ENCODE assay signal across 1 cellular context in genomic region chr16:23498863-23499262, GRCh38.
TF ChIP-seq lines count a peak whose summit lies in the region.

No MANE protein-coding gene starts in this region.

TF ChIP-seq in HepG2, 621 proteins besides CTCF, POLR2A, EP300 and RAD21:
- 0 out of 2 replicates have a peak, but pooled peaks have one; percentile 5 for TF ChIP-seq ZNF687 (CRISPR knock-in tag; IDR thresholded peaks at IDR 0.05)
- 0 out of 2 replicates have a peak, but pooled peaks have one; percentile 49 for TF ChIP-seq ZSCAN25 (CRISPR knock-in tag; IDR thresholded peaks at IDR 0.05)
- TF ChIP-seq RARA (CRISPR knock-in tag; IDR thresholded peaks at IDR 0.05): peak; percentile 67
- TF ChIP-seq, protein P1, sequence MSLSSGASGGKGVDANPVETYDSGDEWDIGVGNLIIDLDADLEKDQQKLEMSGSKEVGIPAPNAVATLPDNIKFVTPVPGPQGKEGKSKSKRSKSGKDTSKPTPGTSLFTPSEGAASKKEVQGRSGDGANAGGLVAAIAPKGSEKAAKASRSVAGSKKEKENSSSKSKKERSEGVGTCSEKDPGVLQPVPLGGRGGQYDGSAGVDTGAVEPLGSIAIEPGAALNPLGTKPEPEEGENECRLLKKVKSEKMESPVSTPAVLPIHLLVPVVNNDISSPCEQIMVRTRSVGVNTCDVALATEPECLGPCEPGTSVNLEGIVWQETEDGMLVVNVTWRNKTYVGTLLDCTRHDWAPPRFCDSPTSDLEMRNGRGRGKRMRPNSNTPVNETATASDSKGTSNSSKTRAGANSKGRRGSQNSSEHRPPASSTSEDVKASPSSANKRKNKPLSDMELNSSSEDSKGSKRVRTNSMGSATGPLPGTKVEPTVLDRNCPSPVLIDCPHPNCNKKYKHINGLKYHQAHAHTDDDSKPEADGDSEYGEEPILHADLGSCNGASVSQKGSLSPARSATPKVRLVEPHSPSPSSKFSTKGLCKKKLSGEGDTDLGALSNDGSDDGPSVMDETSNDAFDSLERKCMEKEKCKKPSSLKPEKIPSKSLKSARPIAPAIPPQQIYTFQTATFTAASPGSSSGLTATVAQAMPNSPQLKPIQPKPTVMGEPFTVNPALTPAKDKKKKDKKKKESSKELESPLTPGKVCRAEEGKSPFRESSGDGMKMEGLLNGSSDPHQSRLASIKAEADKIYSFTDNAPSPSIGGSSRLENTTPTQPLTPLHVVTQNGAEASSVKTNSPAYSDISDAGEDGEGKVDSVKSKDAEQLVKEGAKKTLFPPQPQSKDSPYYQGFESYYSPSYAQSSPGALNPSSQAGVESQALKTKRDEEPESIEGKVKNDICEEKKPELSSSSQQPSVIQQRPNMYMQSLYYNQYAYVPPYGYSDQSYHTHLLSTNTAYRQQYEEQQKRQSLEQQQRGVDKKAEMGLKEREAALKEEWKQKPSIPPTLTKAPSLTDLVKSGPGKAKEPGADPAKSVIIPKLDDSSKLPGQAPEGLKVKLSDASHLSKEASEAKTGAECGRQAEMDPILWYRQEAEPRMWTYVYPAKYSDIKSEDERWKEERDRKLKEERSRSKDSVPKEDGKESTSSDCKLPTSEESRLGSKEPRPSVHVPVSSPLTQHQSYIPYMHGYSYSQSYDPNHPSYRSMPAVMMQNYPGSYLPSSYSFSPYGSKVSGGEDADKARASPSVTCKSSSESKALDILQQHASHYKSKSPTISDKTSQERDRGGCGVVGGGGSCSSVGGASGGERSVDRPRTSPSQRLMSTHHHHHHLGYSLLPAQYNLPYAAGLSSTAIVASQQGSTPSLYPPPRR (CRISPR knock-in tag; IDR thresholded peaks at IDR 0.05; ENCODE audit: borderline replicate concordance): no peak
- TF ChIP-seq ZFP36 (IDR thresholded peaks at IDR 0.05; ENCODE audit: borderline replicate concordance, low read depth, low read length, partially characterized antibody): no peak
